ENCODE assay signal across 22 cellular contexts in genomic region chr12:132848521-132848920, GRCh38.
"Had no signal": no experiment of that assay in that cellular context is flagged by ENCODE, and none has a peak within 500 bp of the region (broad histone marks: within the 10 kb centered on the region; RNA-seq: fewer than 3 reads in every experiment).

No MANE protein-coding gene starts in this region.

- H3K4me3 Mint-ChIP-seq: activated B cell treated with CpG ODN at 0.5 μM for 24 hours; activated CD4-positive, alpha-beta memory T cell treated with anti-CD3 and anti-CD28 coated beads for 36 hours; activated CD4-positive, alpha-beta T cell treated with anti-CD3 and anti-CD28 coated beads, Interleukin-2, amount 10 ng/mL, durations not matched to agents 7 days and 5 days; activated naive CD4-positive, alpha-beta T cell treated with anti-CD3 and anti-CD28 coated beads, Interleukin-2, amount 50 U/mL, for 24 hours had no signal

- DNase-seq: activated B cell treated with CpG ODN at 0.5 μM for 24 hours; activated CD4-positive, alpha-beta memory T cell treated with anti-CD3 and anti-CD28 coated beads for 36 hours; activated CD4-positive, alpha-beta T cell treated with anti-CD3 and anti-CD28 coated beads for 1 hour; activated CD4-positive, alpha-beta T cell treated with anti-CD3 and anti-CD28 coated beads, Interleukin-2, amount 10 ng/mL, durations not matched to agents 7 days and 5 days; activated gamma-delta T cell treated with Interleukin-2 at 50 U/mL for 16 hours; activated T-cell treated with anti-CD3 and anti-CD28 coated beads, Interleukin-2, amount 50 U/mL, for 48 hours; brain microvascular endothelial cell; cerebellar nuclear complex; Karpas-422; MM.1S; NCI-H1105; NCI-H1436; NCI-H1694 treated with DMSO at 0.1 percent for 48 hours; NCI-H2081; NCI-H510A treated with DMSO at 0.1 percent for 48 hours; NCI-H69; PC-3; SHP77; SW 1271 had no signal

- ATAC-seq: PC-3, SK-N-SH treated with all-trans-retinoic acid at 6 μM for 48 hours had no signal

- H3K27ac Mint-ChIP-seq: activated B cell treated with CpG ODN at 0.5 μM for 24 hours; activated CD4-positive, alpha-beta memory T cell treated with anti-CD3 and anti-CD28 coated beads for 36 hours; activated CD4-positive, alpha-beta T cell treated with anti-CD3 and anti-CD28 coated beads, Interleukin-2, amount 10 ng/mL, durations not matched to agents 7 days and 5 days; activated naive CD4-positive, alpha-beta T cell treated with anti-CD3 and anti-CD28 coated beads, Interleukin-2, amount 50 U/mL, for 24 hours; activated T-helper 2 cell treated with anti-CD3 and anti-CD28 coated beads, Interferon-gamma antibody, Interleukin-2, Interleukin-4, amounts not matched to agents 10 μg/mL and 5 μg/mL and 100 μg/mL, durations not matched to agents 14 hours and 24 hours and 36 hours had no signal

- H3K4me1 Mint-ChIP-seq: activated B cell treated with CpG ODN at 0.5 μM for 24 hours had no signal

- H3K9me3 Mint-ChIP-seq: activated B cell treated with CpG ODN at 0.5 μM for 24 hours; activated CD4-positive, alpha-beta memory T cell treated with anti-CD3 and anti-CD28 coated beads for 36 hours; activated CD4-positive, alpha-beta T cell treated with anti-CD3 and anti-CD28 coated beads, Interleukin-2, amount 10 ng/mL, durations not matched to agents 7 days and 5 days; activated naive CD4-positive, alpha-beta T cell treated with anti-CD3 and anti-CD28 coated beads, Interleukin-2, amount 50 U/mL, for 24 hours; activated T-helper 2 cell treated with anti-CD3 and anti-CD28 coated beads, Interferon-gamma antibody, Interleukin-2, Interleukin-4, amounts not matched to agents 10 μg/mL and 5 μg/mL and 100 μg/mL, durations not matched to agents 14 hours and 24 hours and 36 hours had no signal

- H3K27me3 Mint-ChIP-seq: activated B cell treated with CpG ODN at 0.5 μM for 24 hours; activated CD4-positive, alpha-beta memory T cell treated with anti-CD3 and anti-CD28 coated beads for 36 hours; activated CD4-positive, alpha-beta T cell treated with anti-CD3 and anti-CD28 coated beads, Interleukin-2, amount 10 ng/mL, durations not matched to agents 7 days and 5 days; activated naive CD4-positive, alpha-beta T cell treated with anti-CD3 and anti-CD28 coated beads, Interleukin-2, amount 50 U/mL, for 24 hours had no signal
